In the genomic region with DNA sequence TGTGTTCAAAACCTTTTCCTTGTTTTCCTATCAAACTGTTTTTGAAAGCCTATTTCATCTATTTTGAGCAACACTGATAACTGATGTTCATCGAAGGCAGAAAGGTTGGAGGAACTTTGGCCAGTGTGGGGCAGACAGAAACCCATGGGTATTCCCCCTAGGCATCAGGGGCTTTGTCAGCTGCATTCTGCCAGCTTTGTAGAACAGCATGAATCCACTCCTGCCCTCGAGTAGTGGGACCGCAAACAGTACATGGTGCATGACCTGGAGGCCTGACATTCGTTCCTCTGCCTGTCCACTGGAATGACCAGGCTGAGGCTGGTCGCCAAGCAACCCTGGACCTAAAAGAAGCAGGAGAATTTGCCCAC, we compare ENCODE assay signal across 27 cellular contexts.
"Had no signal": no experiment of that assay in that cellular context is flagged by ENCODE, and none has a peak within 500 bp of the region (broad histone marks: within the 10 kb centered on the region; RNA-seq: fewer than 3 reads in every experiment).

No MANE protein-coding gene starts in this region.

- ATAC-seq: activated naive CD4-positive, alpha-beta T cell treated with anti-CD3 and anti-CD28 coated beads, Interleukin-2, amount 50 U/mL, for 72 hours; activated T-cell treated with anti-CD3 and anti-CD28 coated beads, Interleukin-2, amount 50 U/mL, for 4 hours had no signal

- H3K27ac Mint-ChIP-seq: activated CD4-positive, alpha-beta memory T cell treated with anti-CD3 and anti-CD28 coated beads for 36 hours; activated naive CD4-positive, alpha-beta T cell treated with anti-CD3 and anti-CD28 coated beads for 36 hours; activated naive CD4-positive, alpha-beta T cell treated with anti-CD3 and anti-CD28 coated beads, Interleukin-2, amount 50 U/mL, for 72 hours; activated T-helper 1 cell treated with anti-CD3 and anti-CD28 coated beads, Interleukin-12 subunit alpha, Interleukin-12 subunit beta, Interleukin-2, Interleukin-4 antibody, amounts not matched to agents 30 ng/mL and 10 ng/mL and 1 ng/mL, durations not matched to agents 14 hours and 24 hours and 36 hours; brain had no signal

- H3K36me3 Mint-ChIP-seq: activated naive CD4-positive, alpha-beta T cell treated with anti-CD3 and anti-CD28 coated beads, Interleukin-2, amount 50 U/mL, for 72 hours; brain had no signal

- DNase-seq: activated CD4-positive, alpha-beta memory T cell treated with anti-CD3 and anti-CD28 coated beads for 36 hours; activated CD4-positive, alpha-beta T cell treated with anti-CD3 and anti-CD28 coated beads for 4 hours; activated CD4-positive, alpha-beta T cell treated with anti-CD3 and anti-CD28 coated beads, Interleukin-2, amount 50 U/mL, for 1 hour; activated CD4-positive, CD25-positive, alpha-beta regulatory T cell treated with anti-CD3 and anti-CD28 coated beads, Interleukin-2, amount 50 U/mL, for 72 hours; activated CD8-positive, alpha-beta memory T cell treated with anti-CD3 and anti-CD28 coated beads, Interleukin-2, amount 50 U/mL, for 4 hours; activated gamma-delta T cell treated with Interleukin-2 at 50 U/mL for 16 hours; activated naive CD4-positive, alpha-beta T cell treated with anti-CD3 and anti-CD28 coated beads for 36 hours; activated T-cell treated with anti-CD3 and anti-CD28 coated beads for 4 hours; activated T-cell treated with anti-CD3 and anti-CD28 coated beads, Interleukin-2, amount 50 U/mL, for 4 hours; anterior cingulate cortex; NCI-H1092 treated with DMSO at 0.1 percent for 48 hours; NCI-H1417; NCI-H146; NCI-H187; NCI-H2029 treated with DMSO at 0.1 percent for 48 hours; NCI-H2107; NCI-H2171; NCI-H510A; NCI-H526; NCI-H748 treated with DMSO at 0.1 percent for 48 hours; NK-92 treated with Interleukin-12 subunit alpha and Interleukin-12 subunit beta, amount 100 ng/mL, for 24 hours; OCI-M1; Right ventricle myocardium superior; T1000 had no signal

- H3K27me3 Mint-ChIP-seq: activated CD4-positive, alpha-beta memory T cell treated with anti-CD3 and anti-CD28 coated beads for 36 hours had no signal

- H3K4me3 Mint-ChIP-seq: activated CD4-positive, alpha-beta memory T cell treated with anti-CD3 and anti-CD28 coated beads for 36 hours; activated naive CD4-positive, alpha-beta T cell treated with anti-CD3 and anti-CD28 coated beads for 36 hours; activated T-cell treated with anti-CD3 and anti-CD28 coated beads, Interleukin-2, amount 50 U/mL, for 4 hours; activated T-helper 1 cell treated with anti-CD3 and anti-CD28 coated beads, Interleukin-12 subunit alpha, Interleukin-12 subunit beta, Interleukin-2, Interleukin-4 antibody, amounts not matched to agents 30 ng/mL and 10 ng/mL and 1 ng/mL, durations not matched to agents 14 hours and 24 hours and 36 hours; brain had no signal

- H3K9me3 Mint-ChIP-seq: activated CD4-positive, alpha-beta memory T cell treated with anti-CD3 and anti-CD28 coated beads for 36 hours; activated naive CD4-positive, alpha-beta T cell treated with anti-CD3 and anti-CD28 coated beads for 36 hours; activated naive CD4-positive, alpha-beta T cell treated with anti-CD3 and anti-CD28 coated beads, Interleukin-2, amount 50 U/mL, for 72 hours; activated T-cell treated with anti-CD3 and anti-CD28 coated beads, Interleukin-2, amount 50 U/mL, for 4 hours; activated T-helper 1 cell treated with anti-CD3 and anti-CD28 coated beads, Interleukin-12 subunit alpha, Interleukin-12 subunit beta, Interleukin-2, Interleukin-4 antibody, amounts not matched to agents 30 ng/mL and 10 ng/mL and 1 ng/mL, durations not matched to agents 14 hours and 24 hours and 36 hours; brain had no signal
